Comparison of ENCODE assay signal across 8 cellular contexts in the genomic region with DNA sequence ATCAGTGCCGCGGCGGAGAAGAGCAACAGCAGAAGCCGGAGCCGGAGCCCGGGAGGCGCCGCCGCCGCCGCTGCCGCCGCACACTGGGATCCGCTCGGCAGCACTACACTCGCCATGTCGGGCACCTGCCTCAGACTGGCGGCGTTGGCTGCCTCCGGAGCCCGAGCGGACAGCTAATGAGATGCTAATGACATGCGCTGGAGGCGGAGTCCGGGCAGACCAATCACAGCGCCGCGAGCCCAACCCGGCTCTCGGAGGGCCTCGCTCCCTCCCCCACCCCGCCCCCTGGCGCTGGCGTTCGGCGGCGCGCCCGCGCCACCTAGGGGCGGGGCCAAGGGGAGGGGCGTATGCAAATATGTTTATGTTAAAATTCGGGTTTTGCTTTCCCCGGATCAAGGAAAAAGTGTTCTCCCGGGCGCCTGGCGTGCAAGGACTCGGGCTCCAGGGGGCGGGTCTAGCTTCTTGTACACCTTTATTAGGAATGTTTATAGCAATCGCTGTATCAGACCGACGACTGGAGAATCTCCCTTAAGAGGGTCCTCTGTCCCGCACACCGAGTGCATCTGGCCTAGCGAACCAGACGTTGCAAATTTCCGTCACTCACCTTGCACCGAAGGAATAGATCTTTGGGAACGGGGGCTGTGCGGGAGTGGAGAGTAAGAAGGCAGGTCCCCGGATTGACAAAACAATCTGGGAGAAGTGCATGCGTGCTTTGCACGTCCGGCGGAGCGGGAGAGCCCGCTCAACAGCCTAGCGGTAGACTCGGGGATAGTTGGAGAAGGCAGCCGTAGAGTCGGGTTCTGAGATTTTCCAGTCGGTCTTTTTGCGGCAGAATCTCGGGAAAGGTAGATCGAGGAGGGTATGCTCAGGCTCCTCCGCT. TPM values are rescaled to one million over a fixed set of nuclear protein-coding genes. Genes with fewer than 3 reads are reported as not detected.
DNase-seq lines count a peak whose midpoint lies in the region; ATAC-seq, FAIRE-seq and TF ChIP-seq lines count a peak whose summit lies in the region.

A gene (minus strand): TSS at position 137 of the 880 bp plus-strand sequence.

- H3K9me3 ChIP-seq in duodenal mucosa (ENCODE audit: control insufficient read depth in 1 of 2, low read length in 2 of 2) (no peaks in the 10 kb centered on the region), HepG2 (ENCODE audit: low read length) (no peaks in the 10 kb centered on the region)

- WGBS in HepG2 (ENCODE audit: low lambda C conversion rate): 2% methylated on average over 39 of the region's 76 CpGs

- H3K27ac ChIP-seq in duodenal mucosa (ENCODE audit: low read depth, low read length) (peak within 1 kb of the TSS; percentile 33), HepG2 (ENCODE audit: extremely low read length, insufficient read depth, low read length) (peak within 1 kb of the TSS; percentile 91)

- TF ChIP-seq RAD21 in HepG2 (CRISPR knock-in tag; IDR thresholded peaks at IDR 0.05): peak; percentile 61

- peak; percentile 16 for DNase-seq in GM04504 (ENCODE audit: low read depth)
- peak; percentile 99 for DNase-seq in NCI-H345 (lab: John Stamatoyannopoulos, UW)
- DNase-seq in activated CD4-positive, alpha-beta memory T cell treated with anti-CD3 and anti-CD28 coated beads for 36 hours: peak; percentile 88
- peak; percentile 92 for DNase-seq in HepG2 (ENCODE audit: low spot score)
- peak; percentile 74 to 75 for DNase-seq in stimulated activated CD4-positive, alpha-beta T cell treated with anti-CD3 and anti-CD28 coated beads, Interleukin-2, amount 100 ng/mL, for 24 hours

- TF ChIP-seq POLR2A in HepG2 (IDR thresholded peaks at IDR 0.05; ENCODE audit: insufficient read depth in 1 of 2, low read depth in 2 of 2, low read length in 2 of 2): peak; percentile 97 to 99

- H3K27me3 Mint-ChIP-seq in activated CD4-positive, alpha-beta memory T cell treated with anti-CD3 and anti-CD28 coated beads for 36 hours: peaks cover 23% of the 10 kb centered on the region

- no peaks in the 10 kb centered on the region for H3K36me3 ChIP-seq in duodenal mucosa (ENCODE audit: control insufficient read depth in 1 of 2, insufficient read depth in 2 of 2, low read length in 2 of 2)
- H3K36me3 ChIP-seq in HepG2 (replicated peaks in 1 of 2; ENCODE audit: control insufficient read depth in 1 of 2, insufficient read depth in 2 of 2, low read length in 2 of 2): no peaks in the 10 kb centered on the region

- in situ Hi-C loops in HepG2 (cut with HindIII; ENCODE audit: extremely low pct_ligation_motif_present, low pct_unique_long_range_greater_than_20kb): loop anchor here (5.0 kb wide), 1 partner anchor 167 kb away; no protein-coding TSS in a partner anchor

- H3K9ac ChIP-seq in duodenal mucosa (ENCODE audit: low read depth in 1 of 2, low read length in 2 of 2) (peak within 1 kb of the TSS; percentile 59 to 71), HepG2 (ENCODE audit: insufficient read depth, low read depth, low read length) (peak within 1 kb of the TSS; percentile 87)

- peaks cover 10% of the 10 kb centered on the region for H3K4me1 Mint-ChIP-seq in activated CD4-positive, alpha-beta memory T cell treated with anti-CD3 and anti-CD28 coated beads for 36 hours (ENCODE audit: low read depth)

- no peak within 1 kb of the TSS for H3K27ac Mint-ChIP-seq in activated CD4-positive, alpha-beta memory T cell treated with anti-CD3 and anti-CD28 coated beads for 36 hours

- TF ChIP-seq EP300 in HepG2 (IDR thresholded peaks at IDR 0.05; ENCODE audit: low read depth in 2 of 2, low read length in 2 of 2) (0 out of 4 replicates have a peak, but pooled peaks of 1 of the 2 experiments have one; percentile 22), HepG2 (CRISPR knock-in tag; IDR thresholded peaks at IDR 0.05; ENCODE audit: borderline replicate concordance) (no peak)

- peaks cover 4% of the 10 kb centered on the region; the same call in 1 of the 2 replicates for H4K20me1 ChIP-seq in HepG2 (ENCODE audit: insufficient read depth, low read length)

- H3K4me3 Mint-ChIP-seq in activated CD4-positive, alpha-beta memory T cell treated with anti-CD3 and anti-CD28 coated beads for 36 hours: peak within 1 kb of the TSS; percentile 75

- H3K9me3 Mint-ChIP-seq in activated CD4-positive, alpha-beta memory T cell treated with anti-CD3 and anti-CD28 coated beads for 36 hours: no peaks in the 10 kb centered on the region

- H3K4me1 ChIP-seq in duodenal mucosa (ENCODE audit: control insufficient read depth in 1 of 2, insufficient read depth in 2 of 2, low read length in 2 of 2): peaks cover 5 to 21% of the 10 kb centered on the region in 2 donors
- H3K4me1 ChIP-seq in HepG2 (ENCODE audit: insufficient read depth, low read length): peaks cover 21% of the 10 kb centered on the region

- H3K4me2 ChIP-seq in HepG2 (ENCODE audit: low read depth, low read length): peak within 1 kb of the TSS; percentile 92

- intact Hi-C loops in activated CD4-positive, alpha-beta memory T cell treated with anti-CD3 and anti-CD28 coated beads for 36 hours (cut with micrococcal nuclease): loop anchor here (1.0 to 5.0 kb wide), 4 partner anchors 122 to 421 kb away; no protein-coding TSS in a partner anchor
- intact Hi-C loops in HepG2 (cut with micrococcal nuclease; ENCODE audit: unreplicated experiment): loop anchor here (2.0 to 5.0 kb wide), 6 partner anchors 20 to 174 kb away; no protein-coding TSS in a partner anchor

- peak within 1 kb of the TSS; percentile 88 to 90 for H3K4me3 ChIP-seq in duodenal mucosa (ENCODE audit: low read depth in 1 of 2, low read length in 2 of 2)
- H3K4me3 ChIP-seq in HepG2 (replicated peaks in 1 of 3; ENCODE audit: insufficient read depth in 1 of 3, low read depth in 2 of 3, low read length in 3 of 3): peak within 1 kb of the TSS; percentile 89 to 92 (median 89)

- POLR2A ChIA-PET in activated CD4-positive, alpha-beta memory T cell treated with anti-CD3 and anti-CD28 coated beads for 36 hours (lab: Charles Lee): no interaction called here
- POLR2A ChIA-PET in HepG2 (lab: Yijun Ruan, JAX): interaction anchor here (0.7 to 2.0 kb wide), 9 partner anchors 12 to 95 kb away, joined by 3 to 20 read pairs (median 4); no protein-coding TSS in a partner anchor

- TF ChIP-seq CTCF in HepG2 (CRISPR knock-in tag; IDR thresholded peaks at IDR 0.05): peak; percentile 57

- ATAC-seq in HG02981 (IDR thresholded peaks at IDR 0.05; ENCODE audit: unreplicated experiment) (peak; percentile 76), HepG2 (peak; percentile 89), HG02840 (IDR thresholded peaks at IDR 0.05; ENCODE audit: low FRiP score, unreplicated experiment) (no peak)

- peak within 1 kb of the TSS; percentile 98 for H2AFZ ChIP-seq in HepG2 (ENCODE audit: low read length)

- peaks cover 43% of the 10 kb centered on the region for H3K79me2 ChIP-seq in HepG2 (ENCODE audit: insufficient read depth, low read length)

- H3K27me3 ChIP-seq in duodenal mucosa (ENCODE audit: control insufficient read depth in 1 of 2, insufficient read depth in 2 of 2, low read length in 2 of 2) (peaks cover 2 to 26% of the 10 kb centered on the region in 2 donors), HepG2 (ENCODE audit: control insufficient read depth in 1 of 2, insufficient read depth in 2 of 2, low read length in 2 of 2) (no peaks in the 10 kb centered on the region; a peak in 1 of 5 replicates)

- peaks cover 2% of the 10 kb centered on the region for H3K36me3 Mint-ChIP-seq in activated CD4-positive, alpha-beta memory T cell treated with anti-CD3 and anti-CD28 coated beads for 36 hours

- peak; percentile 56 for FAIRE-seq in HepG2 (lab: Jason Lieb, UNC)

- CTCF ChIA-PET in activated CD4-positive, alpha-beta memory T cell treated with anti-CD3 and anti-CD28 coated beads for 36 hours (lab: Charles Lee): no interaction called here
- CTCF ChIA-PET in HepG2 (lab: Yijun Ruan, JAX; ENCODE audit: low intra/inter-chr PET ratio, low total read pairs): interaction anchor here (1.1 to 2.6 kb wide), 2 partner anchors 25 to 169 kb away, joined by 3 to 10 read pairs; no protein-coding TSS in a partner anchor

- BruUV-seq in HepG2 (replicated peaks; lab: Mats Ljungman, UMichigan): no TSS peak

TF ChIP-seq in HepG2, 621 proteins besides CTCF, POLR2A, EP300 and RAD21 (continues in another document):
- TF ChIP-seq RARA (CRISPR knock-in tag; IDR thresholded peaks at IDR 0.05): peak; percentile 41; the same call in 1 of the 2 replicates
- TF ChIP-seq ZNF543 (CRISPR knock-in tag; IDR thresholded peaks at IDR 0.05): peak; percentile 63; the same call in 1 of the 2 replicates

RNA-seq across cellular contexts. Expression of the gene that starts here (rescaled TPM):
- 1 to 10 TPM in 1 of 2 experiments, under 1 TPM in 1; 0.95 to 1.5 TPM for total RNA-seq in activated CD4-positive, alpha-beta memory T cell treated with anti-CD3 and anti-CD28 coated beads for 36 hours
- total RNA-seq in HepG2 (2016; rRNA removed; fragmentation: Illumina TruSeq; extraction: Trizol): 62.2 and 122 TPM in 2 replicates
- 20.6 and 22.4 TPM in 2 replicates for total RNA-seq in HepG2 (2016; cell fraction: cytosol; rRNA removed; fragmentation: Illumina TruSeq; extraction: Trizol; ENCODE audit: low read depth)
- 50.3 and 115 TPM in 2 replicates for total RNA-seq in HepG2 (2016; cell fraction: insoluble cytoplasmic fraction; rRNA removed; fragmentation: Illumina TruSeq; extraction: Trizol)
- 22.9 and 28.5 TPM in 2 replicates for total RNA-seq in HepG2 (2016; cell fraction: membrane; rRNA removed; fragmentation: Illumina TruSeq; extraction: Trizol)
- total RNA-seq in HepG2 (2016; cell fraction: nucleus; rRNA removed; fragmentation: Illumina TruSeq; extraction: Trizol): 159 and 163 TPM in 2 replicates
- 61.6 and 71.3 TPM in 2 replicates for polyA plus RNA-seq in HepG2 (2011; rRNA removed)
- polyA plus RNA-seq in HepG2 (2011; cell fraction: cytosol; rRNA removed): 52.5 and 58.8 TPM in 2 replicates
- 32.4 and 35.9 TPM in 2 replicates for polyA plus RNA-seq in HepG2 (2011; cell fraction: nucleus; rRNA removed)
- 84.1 and 86.8 TPM in 2 replicates for polyA plus RNA-seq in HepG2 (2012)
- 8.7 and 9.1 TPM in 2 replicates for polyA plus RNA-seq in HepG2 (2016; cell fraction: cytosol; fragmentation: Illumina TruSeq; extraction: Trizol; ENCODE audit: low read depth)
- polyA plus RNA-seq in HepG2 (2016; cell fraction: insoluble cytoplasmic fraction; fragmentation: Illumina TruSeq; extraction: Trizol; ENCODE audit: low read depth): 40.6 and 51.1 TPM in 2 replicates
- 8.6 and 11.4 TPM in 2 replicates for polyA plus RNA-seq in HepG2 (2016; cell fraction: membrane; fragmentation: Illumina TruSeq; extraction: Trizol; ENCODE audit: low read depth)
- 126 and 127 TPM in 2 replicates for polyA plus RNA-seq in HepG2 (2016; cell fraction: nucleus; fragmentation: Illumina TruSeq; extraction: Trizol; ENCODE audit: insufficient read depth, low read depth)
- polyA minus RNA-seq in HepG2 (2011; rRNA and poly(A)+ RNA removed; ENCODE audit: low replicate concordance): 78.2 TPM in 1 of 2 replicates, not detected in the other
- 56.0 and 62.6 TPM in 2 replicates for polyA minus RNA-seq in HepG2 (2011; cell fraction: cytosol; rRNA and poly(A)+ RNA removed)
- 161 and 188 TPM in 2 replicates for polyA minus RNA-seq in HepG2 (2011; cell fraction: nucleus; rRNA and poly(A)+ RNA removed)

Comparison
In these comparisons a context has a peak if more than half of its experiments do, and no peak if none do; other contexts are left out.
1. RNA of the gene that starts here (total RNA-seq): 20.6 to 163 TPM in HepG2; 0.95 to 1.5 TPM in activated CD4-positive, alpha-beta memory T cell treated with anti-CD3 and anti-CD28 coated beads for 36 hours; every median in the first group is over 4 times any median in the second.
2. DNase-seq: peak in every context shown above with its lines; median percentile 99 in NCI-H345; 92 in HepG2; 88 in activated CD4-positive, alpha-beta memory T cell treated with anti-CD3 and anti-CD28 coated beads for 36 hours; 74 in stimulated activated CD4-positive, alpha-beta T cell treated with anti-CD3 and anti-CD28 coated beads, Interleukin-2, amount 100 ng/mL, for 24 hours; 16 in GM04504.